18 cellular contexts compared by ENCODE assay signal in the genomic region with DNA sequence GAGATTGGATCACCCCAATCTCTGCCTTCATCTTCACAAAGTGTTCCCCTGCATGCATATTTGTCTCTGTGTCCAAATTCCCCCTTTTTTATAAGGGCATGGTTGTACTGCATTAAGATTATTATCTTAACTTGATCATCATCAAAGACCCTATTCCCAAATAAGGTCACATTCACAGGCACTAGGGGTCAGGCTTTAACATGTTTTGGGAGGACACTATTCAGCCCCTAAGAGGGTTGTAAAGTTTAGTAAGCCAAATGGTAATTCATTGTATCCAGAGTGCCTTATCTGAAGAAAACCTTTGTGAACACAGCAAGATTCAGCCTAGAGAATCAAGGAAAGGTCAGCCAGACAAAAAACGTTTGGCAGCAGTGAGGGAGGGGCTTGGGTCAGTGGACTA.
"Had no signal": no experiment of that assay in that cellular context is flagged by ENCODE, and none has a peak within 500 bp of the region (broad histone marks: within the 10 kb centered on the region; RNA-seq: fewer than 3 reads in every experiment).

No MANE protein-coding gene starts in this region.

- H3K4me1 ChIP-seq: colonic mucosa, left lung, psoas muscle, spleen, transverse colon had no signal

- ATAC-seq: left lung; psoas muscle; sciatic nerve; stimulated activated memory B cell treated with anti-CD40 and anti-IgM and Interleukin-4, amounts not matched to agents 10 μg/mL and 1 μg/mL and 100 μg/mL, for 72 hours had no signal

- H3K36me3 ChIP-seq: colonic mucosa, left lung, spleen, transverse colon had no signal

- H3K4me3 ChIP-seq: colonic mucosa, left lung, psoas muscle, spleen, transverse colon had no signal

- H3K27me3 ChIP-seq: colonic mucosa, left lung, spleen, transverse colon had no signal

- FAIRE-seq: islet of Langerhans had no signal

- H3K9me3 ChIP-seq: colonic mucosa, left lung, psoas muscle, transverse colon had no signal

- DNase-seq: activated B cell treated with CpG ODN at 0.5 μM for 24 hours; activated CD4-positive, alpha-beta T cell treated with anti-CD3 and anti-CD28 coated beads, Interleukin-2, amount 10 ng/mL, durations not matched to agents 24 days and 14 days; activated CD8-positive, alpha-beta memory T cell treated with anti-CD3 and anti-CD28 coated beads for 24 hours; activated naive CD4-positive, alpha-beta T cell treated with anti-CD3 and anti-CD28 coated beads, Interleukin-2, amount 10 ng/mL, durations not matched to agents 7 days and 5 days; colonic mucosa; effector CD4-positive, alpha-beta T cell; foreskin melanocyte; head of caudate nucleus; left lung; mesenchymal stem cell; nephron progenitor cell; psoas muscle; spleen; stimulated activated CD4-positive, alpha-beta T cell treated with anti-CD3 and anti-CD28 coated beads, Interleukin-1b, Interleukin-23, amount 100 ng/mL, for 48 hours; transverse colon had no signal

- H3K27ac ChIP-seq: colonic mucosa, left lung, psoas muscle, spleen, transverse colon had no signal
